25 cellular contexts compared by ENCODE assay signal in genomic region chr1:203122159-203122558, GRCh38. TPM values are rescaled to one million over a fixed set of nuclear protein-coding genes. Genes with fewer than 3 reads are reported as not detected.
DNase-seq lines count a peak whose midpoint lies in the region; TF ChIP-seq lines count a peak whose summit lies in the region.
"Had no signal": no experiment of that assay in that cellular context is flagged by ENCODE, and none has a peak within 500 bp of the region (broad histone marks: within the 10 kb centered on the region; RNA-seq: fewer than 3 reads in every experiment).

No MANE protein-coding gene starts in this region.

- no peak overlapping the region for H3K4ac ChIP-seq in H9 (ENCODE audit: low read depth, low read length)

- H3K36me3 Mint-ChIP-seq in H9 (ENCODE audit: insufficient read depth in 1 of 3, low read depth in 3 of 3) (no peaks in the 10 kb centered on the region), endothelial cell (ENCODE audit: low read depth, unreplicated experiment) (peaks cover 4% of the 10 kb centered on the region), osteocyte (ENCODE audit: unreplicated experiment) (no peaks in the 10 kb centered on the region), immature natural killer cell (no peaks in the 10 kb centered on the region)
- H3K36me3 Mint-ChIP-seq: CD4-positive, CD25-positive, alpha-beta regulatory T cell had no signal

- H3K23ac ChIP-seq in H9 (ENCODE audit: insufficient read length, low read depth, low read length) = no peak overlapping the region

- peak overlapping the region; percentile 70 to 83 (median 77) for H3K4me2 ChIP-seq in BLaER1 treated with 17β-estradiol and CSF1 and Interleukin-3, amounts not matched to agents 10 nM and 100 nM
- no peak overlapping the region for H3K4me2 ChIP-seq in H9 (ENCODE audit: insufficient read depth, insufficient read length, low read length)

- H3K79me2 ChIP-seq in H9 (ENCODE audit: insufficient read depth, low read length) = no peaks in the 10 kb centered on the region

- no CpG with 5 or more reads among the region's 2 CpGs for WGBS in H9 (ENCODE audit: extremely low coverage, insufficient read length, low lambda C conversion rate)

- H3K23me2 ChIP-seq in H9 (ENCODE audit: insufficient read length, low read depth, low read length, poor library complexity, severe bottlenecking) = peaks cover under 1% of the 10 kb centered on the region

- H3K4me3 Mint-ChIP-seq in H9 = no peak overlapping the region
- H3K4me3 Mint-ChIP-seq in endothelial cell (ENCODE audit: unreplicated experiment) = no peak overlapping the region
- H3K4me3 Mint-ChIP-seq in osteocyte (ENCODE audit: unreplicated experiment) = no peak overlapping the region
- H3K4me3 Mint-ChIP-seq in immature natural killer cell = no peak overlapping the region
- H3K4me3 Mint-ChIP-seq: CD4-positive, CD25-positive, alpha-beta regulatory T cell; HFFc6 had no signal

- H4K5ac ChIP-seq in H9 (ENCODE audit: insufficient read length, low read depth, low read length) = no peak overlapping the region

- H2BK20ac ChIP-seq in H9 (ENCODE audit: low read depth, low read length, poor library complexity, severe bottlenecking) = no peak overlapping the region

- H3K4me1 Mint-ChIP-seq in H9 = peaks cover 18 to 38% of the 10 kb centered on the region in 2 experiments
- peaks cover 65% of the 10 kb centered on the region for H3K4me1 Mint-ChIP-seq in endothelial cell (ENCODE audit: unreplicated experiment)
- H3K4me1 Mint-ChIP-seq in osteocyte (ENCODE audit: unreplicated experiment) = peaks cover 5% of the 10 kb centered on the region
- H3K4me1 Mint-ChIP-seq in immature natural killer cell = peaks cover 5 to 6% of the 10 kb centered on the region in 2 donors

- no peak overlapping the region for H3K27ac ChIP-seq in BLaER1 treated with 17β-estradiol and CSF1 and Interleukin-3, amounts not matched to agents 10 nM and 100 nM
- H3K27ac ChIP-seq in H9 (ENCODE audit: insufficient read length, low read depth, low read length) = no peak overlapping the region
- H3K27ac ChIP-seq: GM23248, SJCRH30 had no signal

- no peak overlapping the region for H3K18ac ChIP-seq in H9 (ENCODE audit: insufficient read length, low read depth, low read length)

- H3K27me3 ChIP-seq in BLaER1 treated with 17β-estradiol and CSF1 and Interleukin-3, amounts not matched to agents 10 nM and 100 nM = peaks cover 8 to 74% (median 13%) of the 10 kb centered on the region in 11 experiments
- no peaks in the 10 kb centered on the region; the same call in 1 of the 2 replicates for H3K27me3 ChIP-seq in H9 (ENCODE audit: insufficient read depth, low read length)
- H3K27me3 ChIP-seq in H7 (ENCODE audit: control insufficient read depth, insufficient read depth, low read length) = peaks cover 15% of the 10 kb centered on the region
- H3K27me3 ChIP-seq: BE2C, MG63, SJCRH30 had no signal

- peaks cover 0 to 38% (median 0%) of the 10 kb centered on the region in 11 experiments; a peak in 2 of 22 replicates for H4K20me1 ChIP-seq in BLaER1 treated with 17β-estradiol and CSF1 and Interleukin-3, amounts not matched to agents 10 nM and 100 nM
- H4K20me1 ChIP-seq in H9 (ENCODE audit: control insufficient read depth, insufficient read depth, insufficient read length) = no peaks in the 10 kb centered on the region

- H3K9me3 Mint-ChIP-seq in H9 = no peaks in the 10 kb centered on the region; a peak in 1 of 5 replicates
- no peaks in the 10 kb centered on the region for H3K9me3 Mint-ChIP-seq in endothelial cell (ENCODE audit: unreplicated experiment)
- no peaks in the 10 kb centered on the region for H3K9me3 Mint-ChIP-seq in osteocyte (ENCODE audit: unreplicated experiment)
- H3K9me3 Mint-ChIP-seq in immature natural killer cell = no peaks in the 10 kb centered on the region
- H3K9me3 Mint-ChIP-seq: HFFc6 had no signal

- no peaks in the 10 kb centered on the region for H3K36me3 ChIP-seq in BLaER1 treated with 17β-estradiol and CSF1 and Interleukin-3, amounts not matched to agents 10 nM and 100 nM
- no peaks in the 10 kb centered on the region for H3K36me3 ChIP-seq in H7 (replicated peaks; ENCODE audit: control insufficient read depth, insufficient read depth, low read length)
- H3K36me3 ChIP-seq: BE2C, HAP-1, MG63, SJCRH30 had no signal

- H3K4me3 ChIP-seq in BLaER1 treated with 17β-estradiol and CSF1 and Interleukin-3, amounts not matched to agents 10 nM and 100 nM = no peak overlapping the region
- H3K4me3 ChIP-seq in H7 (ENCODE audit: insufficient read depth, low read depth, low read length) = no peak overlapping the region
- H3K4me3 ChIP-seq: GM23248, HAP-1, MG63, SJCRH30 had no signal

- no peak overlapping the region for H3K14ac ChIP-seq in H9 (ENCODE audit: insufficient read depth, low read length)

- H4K8ac ChIP-seq in H9 (replicated peaks; ENCODE audit: insufficient read length, low read depth, low read length) = no peak overlapping the region

- no peak overlapping the region for H2BK5ac ChIP-seq in H9 (ENCODE audit: insufficient read length, low read length)

- H3K56ac ChIP-seq in H9 (ENCODE audit: insufficient read length, low read depth, low read length) = no peak overlapping the region

- no peak overlapping the region for H2AFZ ChIP-seq in H9 (ENCODE audit: low read length)
- H2AFZ ChIP-seq: GM23248 had no signal

- TF ChIP-seq CTCF in H9 (conservative IDR thresholded peaks at IDR 0.05) = no peak
- no peak for TF ChIP-seq CTCF in endothelial cell (IDR thresholded peaks at IDR 0.05; ENCODE audit: unreplicated experiment)
- TF ChIP-seq CTCF in osteocyte (IDR thresholded peaks at IDR 0.05) = no peak

- no peak overlapping the region for H2BK120ac ChIP-seq in H9 (ENCODE audit: low read depth, low read length, poor library complexity, severe bottlenecking)

- peaks cover 58 to 82% (median 67%) of the 10 kb centered on the region in 10 experiments for H3K4me1 ChIP-seq in BLaER1 treated with 17β-estradiol and CSF1 and Interleukin-3, amounts not matched to agents 10 nM and 100 nM
- peaks cover 2% of the 10 kb centered on the region; the same call in 1 of the 2 replicates for H3K4me1 ChIP-seq in H9 (ENCODE audit: insufficient read depth, low read length)
- H3K4me1 ChIP-seq: HAP-1 had no signal

- H3T11ph ChIP-seq in H9 (ENCODE audit: low read length) = no peak overlapping the region

- H3K9me3 ChIP-seq in BLaER1 treated with 17β-estradiol and CSF1 and Interleukin-3, amounts not matched to agents 10 nM and 100 nM (replicated peaks in 1 of 11) = no peaks in the 10 kb centered on the region
- no peaks in the 10 kb centered on the region for H3K9me3 ChIP-seq in H9 (ENCODE audit: control insufficient read depth, low read depth, low read length)
- H3K9me3 ChIP-seq: BE2C, HAP-1, MG63, SJCRH30 had no signal

- no peak overlapping the region for H2BK12ac ChIP-seq in H9 (ENCODE audit: insufficient read length, low read depth, low read length)

- in situ Hi-C loops in KBM-7 (cut with MboI; ENCODE audit: low pct_unique_long_range_greater_than_20kb, low sequenced_read_pairs) = no loop called here

- no peaks in the 10 kb centered on the region for H3K79me1 ChIP-seq in H9 (ENCODE audit: insufficient read depth, low read depth, low read length, poor library complexity, severe bottlenecking)

- H2BK15ac ChIP-seq in H9 (ENCODE audit: low read depth, low read length) = no peak overlapping the region

- no peak overlapping the region for H4K91ac ChIP-seq in H9 (ENCODE audit: insufficient read length, low read depth, low read length)

- DNase-seq in H9 (peak; percentile 17), endothelial cell (ENCODE audit: low spot score) (no peak), osteocyte (ENCODE audit: extremely low spot score, unreplicated experiment) (peak; percentile 65), H7 (no peak), immature natural killer cell (no peak), KBM-7 (no peak)
- DNase-seq: BE2C; CD4-positive, CD25-positive, alpha-beta regulatory T cell; DMS53; GM23248; HFFc6; KG1; MG63; NCI-H1105 treated with DMSO at 0.1 percent for 48 hours; NCI-H146; NCI-H2029; NCI-H446; NCI-H524 treated with DMSO at 0.1 percent for 48 hours; NCI-H774; PC-3; SJCRH30 had no signal

- no peak overlapping the region for H2AK5ac ChIP-seq in H9 (ENCODE audit: insufficient read length, low read length)

- H3K27me3 Mint-ChIP-seq in H9 (ENCODE audit: low read depth) = peaks cover 58% of the 10 kb centered on the region
- H3K27me3 Mint-ChIP-seq in endothelial cell (ENCODE audit: unreplicated experiment) = peaks cover 28% of the 10 kb centered on the region
- H3K27me3 Mint-ChIP-seq in osteocyte (ENCODE audit: unreplicated experiment) = peaks cover 85% of the 10 kb centered on the region
- peaks cover 7 to 28% (median 15%) of the 10 kb centered on the region in 3 donors for H3K27me3 Mint-ChIP-seq in immature natural killer cell (ENCODE audit: low read depth in 3 of 3)

- H3K27ac Mint-ChIP-seq in H9 (no peak overlapping the region), endothelial cell (ENCODE audit: unreplicated experiment) (peak overlapping the region; percentile 64), osteocyte (ENCODE audit: unreplicated experiment) (no peak overlapping the region), immature natural killer cell (no peak overlapping the region)
- H3K27ac Mint-ChIP-seq: CD4-positive, CD25-positive, alpha-beta regulatory T cell; HFFc6 had no signal

- H3K9ac ChIP-seq in BLaER1 treated with 17β-estradiol and CSF1 and Interleukin-3, amounts not matched to agents 10 nM and 100 nM = no peak overlapping the region
- H3K9ac ChIP-seq in H9 (ENCODE audit: extremely low read depth, insufficient read length, low read length) = no peak overlapping the region
- H3K9ac ChIP-seq: GM23248 had no signal

RNA-seq across cellular contexts. Expression of gene ADORA1, which starts 5.4 kb away (rescaled TPM):
- total RNA-seq in H9 (2021) = 1.3 and 3.0 TPM in 2 replicates
- total RNA-seq in endothelial cell (ENCODE audit: unreplicated experiment) = 16.3 TPM
- total RNA-seq in osteocyte = 0.21 and 0.26 TPM in 2 replicates
- total RNA-seq in H7 (2014; rRNA removed; shearing (Covaris generic)) = 3.5 and 5.7 TPM in 2 replicates
- polyA plus RNA-seq in immature natural killer cell = 1 to 10 TPM in 1 of 3 donors, under 1 TPM in 1, not detected in 1; 0.18 to 3.7 TPM
- total RNA-seq: CD4-positive, CD25-positive, alpha-beta regulatory T cell had no signal
- polyA plus RNA-seq: CD4-positive, CD25-positive, alpha-beta regulatory T cell had no signal

RNA-seq across cellular contexts. Expression of gene MYOG, which starts 36.3 kb away (rescaled TPM):
- total RNA-seq in H9 (2021) (not detected in 2 replicates), endothelial cell (ENCODE audit: unreplicated experiment) (15.7 TPM), osteocyte (not detected in 2 replicates)
- not detected in 2 replicates for total RNA-seq in H7 (2014; rRNA removed; shearing (Covaris generic))
- not detected for polyA plus RNA-seq in immature natural killer cell
- total RNA-seq: CD4-positive, CD25-positive, alpha-beta regulatory T cell; Daoy; G401; GM23248; HFFc6; PC-3 had no signal
- polyA plus RNA-seq: CD4-positive, CD25-positive, alpha-beta regulatory T cell; GM23248 had no signal

RNA-seq across cellular contexts. Expression of gene MYBPH, which starts 53.5 kb away (rescaled TPM):
- total RNA-seq in H9 (2021) (not detected in 2 replicates), endothelial cell (ENCODE audit: unreplicated experiment) (not detected), osteocyte (not detected in 2 replicates)
- total RNA-seq in H7 (2014; rRNA removed; shearing (Covaris generic)) = not detected in 2 replicates
- polyA plus RNA-seq in immature natural killer cell = not detected
- total RNA-seq: CD4-positive, CD25-positive, alpha-beta regulatory T cell; Daoy; HFFc6; PC-3 had no signal
- polyA plus RNA-seq: CD4-positive, CD25-positive, alpha-beta regulatory T cell had no signal

Comparison
In these comparisons a context has a peak if more than half of its experiments do, and no peak if none do; other contexts are left out.
1. DNase-seq: peak in H9 (single experiment) and osteocyte (single experiment); none in endothelial cell (single experiment), H7 (single experiment), immature natural killer cell (0 of 3) and KBM-7 (single experiment).
2. RNA of gene MYOG, which starts 36.3 kb away (total RNA-seq): 15.7 TPM in endothelial cell (single experiment); not detected in H9, not detected in osteocyte and not detected in H7; every median in the first group is over 10 times any median in the second.